ENCODE assay signal across 20 cellular contexts in genomic region chr17:3335876-3336275, GRCh38. TPM values are rescaled to one million over a fixed set of nuclear protein-coding genes. Genes with fewer than 3 reads are reported as not detected.
DNase-seq lines count a peak whose midpoint lies in the region; ATAC-seq, FAIRE-seq and TF ChIP-seq lines count a peak whose summit lies in the region.
"Had no signal": no experiment of that assay in that cellular context is flagged by ENCODE, and none has a peak within 500 bp of the region (broad histone marks: within the 10 kb centered on the region; RNA-seq: fewer than 3 reads in every experiment).

No MANE protein-coding gene starts in this region.

- no peak for ATAC-seq in HepG2
- ATAC-seq: activated CD4-positive, CD25-positive, alpha-beta regulatory T cell treated with anti-CD3 and anti-CD28 coated beads, Interleukin-2, amount 50 U/mL, for 24 hours; psoas muscle had no signal

- no peak overlapping the region for H2AFZ ChIP-seq in HepG2 (ENCODE audit: low read length)

- H3K79me2 ChIP-seq in HepG2 (ENCODE audit: insufficient read depth, low read length), result no peaks in the 10 kb centered on the region

- H4K20me1 ChIP-seq in HepG2 (ENCODE audit: insufficient read depth, low read length), result no peaks in the 10 kb centered on the region
- H4K20me1 ChIP-seq: BLaER1 had no signal

- H3K9ac ChIP-seq in HepG2 (ENCODE audit: insufficient read depth, low read depth, low read length), result no peak overlapping the region
- H3K9ac ChIP-seq: BLaER1 had no signal

- intact Hi-C loops in Caco-2 (cut with micrococcal nuclease; ENCODE audit: unreplicated experiment), result loop anchor here (10.0 kb wide), 1 partner anchor 291 kb away; no protein-coding TSS in a partner anchor
- intact Hi-C loops in HepG2 (cut with micrococcal nuclease; ENCODE audit: unreplicated experiment), result no loop called here

- H3K4me1 Mint-ChIP-seq in Caco-2 (ENCODE audit: low read depth, unreplicated experiment), result no peaks in the 10 kb centered on the region
- H3K4me1 Mint-ChIP-seq: immature natural killer cell, nephron had no signal

- H3K27me3 Mint-ChIP-seq in Caco-2 (ENCODE audit: insufficient read depth, unreplicated experiment), result peaks cover 11% of the 10 kb centered on the region

- TF ChIP-seq EP300 in HepG2 (IDR thresholded peaks at IDR 0.05; ENCODE audit: low read depth in 2 of 2, low read length in 2 of 2), result no peak
- no peak for TF ChIP-seq EP300 in HepG2 (CRISPR knock-in tag; IDR thresholded peaks at IDR 0.05; ENCODE audit: borderline replicate concordance)

- POLR2A ChIA-PET in Caco-2 (lab: Charles Lee) (no interaction called here), HepG2 (lab: Yijun Ruan, JAX) (no interaction called here)

- no peak overlapping the region for H3K27ac Mint-ChIP-seq in Caco-2 (ENCODE audit: unreplicated experiment)
- H3K27ac Mint-ChIP-seq: activated T-helper 2 cell treated with anti-CD3 and anti-CD28 coated beads, Interferon-gamma antibody, Interleukin-2, Interleukin-4, amounts not matched to agents 10 μg/mL and 5 μg/mL and 100 μg/mL, durations not matched to agents 14 hours and 24 hours and 36 hours; immature natural killer cell; nephron; T-helper 1 cell treated with Interleukin-12 subunit alpha and Interleukin-12 subunit beta and Interleukin-4 antibody, amounts not matched to agents 30 μg/mL and 1 μg/mL, for 36 hours had no signal

- DNase-seq in Caco-2 (peak in 1 of 2 experiments; percentile 22), HT-29 (ENCODE audit: low spot score) (peak; percentile 18), SK-MEL-5 (ENCODE audit: low read depth, low spot score) (peak; percentile 44), HepG2 (ENCODE audit: low spot score) (peak; percentile 8), NCI-H1105 treated with DMSO at 0.1 percent for 48 hours (lab: John Stamatoyannopoulos, UW) (no peak), H4 (ENCODE audit: low spot score) (no peak), NCI-H1092 (lab: John Stamatoyannopoulos, UW) (no peak)
- DNase-seq: caudate nucleus, DMS 273 treated with DMSO at 0.1 percent for 48 hours, HCEC 1CT, immature natural killer cell, mesenchymal stem cell, NCI-H2029, psoas muscle had no signal

- no peak overlapping the region for H3K4me3 Mint-ChIP-seq in Caco-2 (ENCODE audit: unreplicated experiment)
- H3K4me3 Mint-ChIP-seq: immature natural killer cell; nephron; T-helper 1 cell treated with Interleukin-12 subunit alpha and Interleukin-12 subunit beta and Interleukin-4 antibody, amounts not matched to agents 30 μg/mL and 1 μg/mL, for 36 hours had no signal

- WGBS in HepG2 (ENCODE audit: low lambda C conversion rate), result 2% methylated on average over 4 of the region's 4 CpGs

- H3K4me1 ChIP-seq in Caco-2 (no peaks in the 10 kb centered on the region), HepG2 (ENCODE audit: insufficient read depth, low read length) (no peaks in the 10 kb centered on the region)
- H3K4me1 ChIP-seq: psoas muscle had no signal

- H3K27ac ChIP-seq in HepG2 (ENCODE audit: extremely low read length, insufficient read depth, low read length), result no peak overlapping the region
- H3K27ac ChIP-seq: BLaER1, psoas muscle had no signal

- H3K4me3 ChIP-seq in Caco-2 (ENCODE audit: low read depth, low read length), result no peak overlapping the region
- no peak overlapping the region for H3K4me3 ChIP-seq in HepG2 (replicated peaks in 1 of 3; ENCODE audit: insufficient read depth in 1 of 3, low read depth in 2 of 3, low read length in 3 of 3)
- H3K4me3 ChIP-seq: BLaER1, psoas muscle had no signal

- peaks cover 21% of the 10 kb centered on the region for H3K9me3 Mint-ChIP-seq in Caco-2 (ENCODE audit: unreplicated experiment)

- no peak for TF ChIP-seq RAD21 in HepG2 (CRISPR knock-in tag; IDR thresholded peaks at IDR 0.05)

- H3K9me3 ChIP-seq in Caco-2, result no peaks in the 10 kb centered on the region
- no peaks in the 10 kb centered on the region for H3K9me3 ChIP-seq in HepG2 (ENCODE audit: low read length)
- H3K9me3 ChIP-seq: psoas muscle had no signal

- no peak overlapping the region for H3K4me2 ChIP-seq in HepG2 (ENCODE audit: low read depth, low read length)
- H3K4me2 ChIP-seq: BLaER1 had no signal

- H3K36me3 Mint-ChIP-seq in Caco-2 (ENCODE audit: insufficient read depth, unreplicated experiment), result no peaks in the 10 kb centered on the region
- H3K36me3 Mint-ChIP-seq: immature natural killer cell had no signal

- H3K36me3 ChIP-seq in Caco-2 (ENCODE audit: control insufficient read depth, insufficient read depth, low read length) (no peaks in the 10 kb centered on the region), HepG2 (replicated peaks in 1 of 2; ENCODE audit: control insufficient read depth in 1 of 2, insufficient read depth in 2 of 2, low read length in 2 of 2) (no peaks in the 10 kb centered on the region)
- H3K36me3 ChIP-seq: BLaER1 had no signal

- TF ChIP-seq CTCF in Caco-2 (IDR thresholded peaks at IDR 0.05; ENCODE audit: insufficient read depth in 1 of 2, low read depth in 1 of 2, low read length in 1 of 2, severe bottlenecking in 1 of 2, unreplicated experiment in 1 of 2) (peak; percentile 20 to 52), HepG2 (CRISPR knock-in tag; IDR thresholded peaks at IDR 0.05) (peak; percentile 39)

- peak; percentile 53 for FAIRE-seq in HepG2 (lab: Jason Lieb, UNC)
- FAIRE-seq: RCC 7860 had no signal

- CTCF ChIA-PET in Caco-2 (lab: Charles Lee), result no interaction called here
- CTCF ChIA-PET in HepG2 (lab: Yijun Ruan, JAX; ENCODE audit: low intra/inter-chr PET ratio, low total read pairs), result no interaction called here

- H3K27me3 ChIP-seq in Caco-2 (replicated peaks; ENCODE audit: control insufficient read depth, insufficient read depth, low read length), result no peaks in the 10 kb centered on the region
- H3K27me3 ChIP-seq in HepG2 (ENCODE audit: control insufficient read depth in 1 of 2, insufficient read depth in 2 of 2, low read length in 2 of 2), result no peaks in the 10 kb centered on the region
- H3K27me3 ChIP-seq: BLaER1 had no signal

- no peak for TF ChIP-seq POLR2A in HepG2 (IDR thresholded peaks at IDR 0.05; ENCODE audit: insufficient read depth in 1 of 2, low read depth in 2 of 2, low read length in 2 of 2)

- BruUV-seq in Caco-2 (replicated peaks; lab: Mats Ljungman, UMichigan) (no TSS peak), HepG2 (replicated peaks; lab: Mats Ljungman, UMichigan) (no TSS peak)

- in situ Hi-C loops in SK-MEL-5 (cut with HindIII; ENCODE audit: low pct_unique_long_range_greater_than_20kb, low sequenced_read_pairs), result no loop called here
- in situ Hi-C loops in HepG2 (cut with HindIII; ENCODE audit: extremely low pct_ligation_motif_present, low pct_unique_long_range_greater_than_20kb), result no loop called here

RNA-seq across cellular contexts. Expression of gene OR3A1, which starts 37.7 kb away (rescaled TPM):
- total RNA-seq in Caco-2 (2022) (not detected in 2 replicates), HepG2 (2016; rRNA removed; fragmentation: Illumina TruSeq; extraction: Trizol) (not detected in 2 replicates)
- total RNA-seq in HT-29 (2014; rRNA removed; shearing (Covaris generic)), result not detected in 2 replicates
- not detected in 2 replicates for total RNA-seq in SK-MEL-5 (2014; rRNA removed; shearing (Covaris generic))
- not detected in 2 replicates for polyA plus RNA-seq in SK-MEL-5 (2015; cell fraction: cytosol; rRNA removed)
- polyA plus RNA-seq in SK-MEL-5 (2015; cell fraction: nucleus; rRNA removed), result not detected in 2 replicates
- not detected in 2 replicates for total RNA-seq in HepG2 (2016; cell fraction: cytosol; rRNA removed; fragmentation: Illumina TruSeq; extraction: Trizol; ENCODE audit: low read depth)
- not detected in 2 replicates for total RNA-seq in HepG2 (2016; cell fraction: insoluble cytoplasmic fraction; rRNA removed; fragmentation: Illumina TruSeq; extraction: Trizol)
- total RNA-seq in HepG2 (2016; cell fraction: membrane; rRNA removed; fragmentation: Illumina TruSeq; extraction: Trizol), result not detected in 2 replicates
- not detected in 2 replicates for total RNA-seq in HepG2 (2016; cell fraction: nucleus; rRNA removed; fragmentation: Illumina TruSeq; extraction: Trizol)
- polyA plus RNA-seq in HepG2 (2011; rRNA removed), result not detected in 2 replicates
- not detected in 2 replicates for polyA plus RNA-seq in HepG2 (2011; cell fraction: cytosol; rRNA removed)
- not detected in 2 replicates for polyA plus RNA-seq in HepG2 (2011; cell fraction: nucleus; rRNA removed)
- polyA plus RNA-seq in HepG2 (2012), result not detected in 2 replicates
- polyA plus RNA-seq in HepG2 (2016; cell fraction: cytosol; fragmentation: Illumina TruSeq; extraction: Trizol; ENCODE audit: low read depth), result not detected in 2 replicates
- not detected in 2 replicates for polyA plus RNA-seq in HepG2 (2016; cell fraction: insoluble cytoplasmic fraction; fragmentation: Illumina TruSeq; extraction: Trizol; ENCODE audit: low read depth)
- not detected in 2 replicates for polyA plus RNA-seq in HepG2 (2016; cell fraction: membrane; fragmentation: Illumina TruSeq; extraction: Trizol; ENCODE audit: low read depth)
- not detected in 2 replicates for polyA plus RNA-seq in HepG2 (2016; cell fraction: nucleus; fragmentation: Illumina TruSeq; extraction: Trizol; ENCODE audit: insufficient read depth, low read depth)
- polyA minus RNA-seq in HepG2 (2011; rRNA and poly(A)+ RNA removed; ENCODE audit: low replicate concordance), result not detected in 2 replicates
- not detected in 2 replicates for polyA minus RNA-seq in HepG2 (2011; cell fraction: cytosol; rRNA and poly(A)+ RNA removed)
- not detected in 2 replicates for polyA minus RNA-seq in HepG2 (2011; cell fraction: nucleus; rRNA and poly(A)+ RNA removed)
- total RNA-seq in H4 (2014; rRNA removed; shearing (Covaris generic)), result not detected in 2 replicates
- total RNA-seq: activated T-helper 2 cell treated with anti-CD3 and anti-CD28 coated beads, Interferon-gamma antibody, Interleukin-2, Interleukin-4, amounts not matched to agents 10 μg/mL and 5 μg/mL and 100 μg/mL, durations not matched to agents 14 hours and 24 hours and 36 hours; psoas muscle had no signal
- polyA plus RNA-seq: immature natural killer cell, psoas muscle had no signal

RNA-seq across cellular contexts. Expression of gene OR3A2, which starts 50.2 kb away (rescaled TPM):
- total RNA-seq in Caco-2 (2022) (not detected in 2 replicates), HepG2 (2016; rRNA removed; fragmentation: Illumina TruSeq; extraction: Trizol) (not detected in 2 replicates)
- not detected in 2 replicates for total RNA-seq in HT-29 (2014; rRNA removed; shearing (Covaris generic))
- total RNA-seq in SK-MEL-5 (2014; rRNA removed; shearing (Covaris generic)), result not detected in 2 replicates
- polyA plus RNA-seq in SK-MEL-5 (2015; cell fraction: cytosol; rRNA removed), result not detected in 2 replicates
- not detected in 2 replicates for polyA plus RNA-seq in SK-MEL-5 (2015; cell fraction: nucleus; rRNA removed)
- total RNA-seq in HepG2 (2016; cell fraction: cytosol; rRNA removed; fragmentation: Illumina TruSeq; extraction: Trizol; ENCODE audit: low read depth), result not detected in 2 replicates
- not detected in 2 replicates for total RNA-seq in HepG2 (2016; cell fraction: insoluble cytoplasmic fraction; rRNA removed; fragmentation: Illumina TruSeq; extraction: Trizol)
- total RNA-seq in HepG2 (2016; cell fraction: membrane; rRNA removed; fragmentation: Illumina TruSeq; extraction: Trizol), result not detected in 2 replicates
- not detected in 2 replicates for total RNA-seq in HepG2 (2016; cell fraction: nucleus; rRNA removed; fragmentation: Illumina TruSeq; extraction: Trizol)
- polyA plus RNA-seq in HepG2 (2011; rRNA removed), result not detected in 2 replicates
- not detected in 2 replicates for polyA plus RNA-seq in HepG2 (2011; cell fraction: cytosol; rRNA removed)
- not detected in 2 replicates for polyA plus RNA-seq in HepG2 (2011; cell fraction: nucleus; rRNA removed)
- not detected in 2 replicates for polyA plus RNA-seq in HepG2 (2012)
- not detected in 2 replicates for polyA plus RNA-seq in HepG2 (2016; cell fraction: cytosol; fragmentation: Illumina TruSeq; extraction: Trizol; ENCODE audit: low read depth)
- polyA plus RNA-seq in HepG2 (2016; cell fraction: insoluble cytoplasmic fraction; fragmentation: Illumina TruSeq; extraction: Trizol; ENCODE audit: low read depth), result not detected in 2 replicates
- not detected in 2 replicates for polyA plus RNA-seq in HepG2 (2016; cell fraction: membrane; fragmentation: Illumina TruSeq; extraction: Trizol; ENCODE audit: low read depth)
- not detected in 2 replicates for polyA plus RNA-seq in HepG2 (2016; cell fraction: nucleus; fragmentation: Illumina TruSeq; extraction: Trizol; ENCODE audit: insufficient read depth, low read depth)
- not detected in 2 replicates for polyA minus RNA-seq in HepG2 (2011; rRNA and poly(A)+ RNA removed; ENCODE audit: low replicate concordance)
- polyA minus RNA-seq in HepG2 (2011; cell fraction: cytosol; rRNA and poly(A)+ RNA removed), result not detected in 2 replicates
- polyA minus RNA-seq in HepG2 (2011; cell fraction: nucleus; rRNA and poly(A)+ RNA removed), result not detected in 2 replicates
- total RNA-seq in H4 (2014; rRNA removed; shearing (Covaris generic)), result not detected in 2 replicates

Comparison
In these comparisons a context has a peak if more than half of its experiments do, and no peak if none do; other contexts are left out.
1. DNase-seq: peak in HT-29 (single experiment), SK-MEL-5 (single experiment) and HepG2 (single experiment); none in NCI-H1105 treated with DMSO at 0.1 percent for 48 hours (single experiment), H4 (single experiment) and NCI-H1092 (single experiment).